In the genomic region with DNA sequence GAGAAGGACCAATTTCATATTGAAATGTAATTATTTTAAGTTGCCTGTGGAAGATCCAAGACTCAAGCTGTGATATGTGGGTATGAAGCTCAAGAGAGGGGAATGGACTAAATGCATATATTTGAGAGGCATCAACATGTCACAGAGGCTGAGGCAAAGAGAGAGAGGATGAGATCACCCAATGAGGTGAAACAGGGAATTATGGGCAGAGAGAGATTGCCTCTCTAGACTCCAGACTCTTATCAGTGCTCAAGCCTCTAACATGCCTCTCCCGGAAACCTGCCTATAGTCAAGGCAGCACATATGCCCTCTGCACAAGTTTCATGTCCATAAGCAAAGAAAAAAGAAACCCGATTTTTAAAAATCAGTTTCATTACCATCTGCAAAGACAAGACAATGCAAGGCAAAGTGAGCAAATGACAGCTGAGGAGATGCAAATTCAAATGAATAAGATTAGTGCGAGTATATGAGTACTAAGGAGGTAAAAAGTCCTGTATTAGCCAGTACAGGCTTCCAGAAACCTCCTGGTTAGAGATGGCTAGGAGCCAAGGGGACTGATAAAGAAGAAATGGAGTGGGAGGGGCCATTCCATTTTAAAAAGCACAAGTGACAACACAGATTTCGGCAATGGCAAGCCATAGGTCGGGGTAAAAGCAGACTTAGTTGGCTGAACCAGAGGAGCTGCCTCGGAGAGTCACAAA, we compare ENCODE assay signal across 29 cellular contexts. TPM values are rescaled to one million over a fixed set of nuclear protein-coding genes. Genes with fewer than 3 reads are reported as not detected.
DNase-seq lines count a peak whose midpoint lies in the region; ATAC-seq, FAIRE-seq and TF ChIP-seq lines count a peak whose summit lies in the region.
"Had no signal": no experiment of that assay in that cellular context is flagged by ENCODE, and none has a peak within 500 bp of the region (broad histone marks: within the 10 kb centered on the region; RNA-seq: fewer than 3 reads in every experiment).

No MANE protein-coding gene starts in this region.

- peak; percentile 74 for FAIRE-seq in K562 (lab: Jason Lieb, UNC)
- FAIRE-seq: colon, GM12892, HepG2, TTC549 had no signal

- no peak overlapping the region for H2AK9ac ChIP-seq in IMR-90 (replicated peaks; ENCODE audit: low read depth, low read length, poor library complexity)

- H2BK120ac ChIP-seq in IMR-90 (ENCODE audit: low read depth, low read length), result no peak overlapping the region

- dilution Hi-C loops in IMR-90 (cut with HindIII; ENCODE audit: low sequenced_read_pairs, unreplicated experiment), result no loop called here

- no peak overlapping the region for H3K23ac ChIP-seq in IMR-90 (ENCODE audit: low read depth, low read length)

- no peak overlapping the region for H2BK20ac ChIP-seq in IMR-90 (ENCODE audit: low read depth, low read length)

- H2AK5ac ChIP-seq in IMR-90 (ENCODE audit: low read depth, low read length), result no peak overlapping the region

- H3K9ac ChIP-seq in IMR-90 (ENCODE audit: low read depth, low read length) (no peak overlapping the region), K562 (ENCODE audit: insufficient read depth in 1 of 2, low read depth in 2 of 2, low read length in 2 of 2) (no peak overlapping the region)
- H3K9ac ChIP-seq: BLaER1 had no signal

- H4K20me1 ChIP-seq in IMR-90 (ENCODE audit: insufficient read depth, low read length) (peaks cover 10% of the 10 kb centered on the region; the same call in 1 of the 2 replicates), K562 (replicated peaks; ENCODE audit: control insufficient read depth, insufficient read depth, low read length) (peaks cover 7% of the 10 kb centered on the region; the same call in 1 of the 2 replicates)

- H3K4me1 Mint-ChIP-seq in CD4-positive, CD25-positive, alpha-beta regulatory T cell, result peaks cover 23 to 40% (median 35%) of the 10 kb centered on the region in 4 donors

- H2AFZ ChIP-seq in IMR-90 (replicated peaks; ENCODE audit: low read length, poor library complexity) (no peak overlapping the region), K562 (ENCODE audit: low read depth, low read length) (no peak overlapping the region)

- H3K27ac Mint-ChIP-seq in CD4-positive, CD25-positive, alpha-beta regulatory T cell, result peak overlapping the region; percentile 53 to 71 (median 60)
- H3K27ac Mint-ChIP-seq: activated CD4-positive, alpha-beta memory T cell treated with anti-CD3 and anti-CD28 coated beads for 36 hours; activated naive CD4-positive, alpha-beta T cell treated with anti-CD3 and anti-CD28 coated beads, Interleukin-2, amount 50 U/mL, for 24 hours; activated T-helper 1 cell treated with anti-CD3 and anti-CD28 coated beads, Interleukin-12 subunit alpha, Interleukin-12 subunit beta, Interleukin-2, Interleukin-4 antibody, amounts not matched to agents 30 ng/mL and 10 ng/mL and 1 ng/mL, durations not matched to agents 14 hours and 24 hours and 36 hours had no signal

- no peak overlapping the region for H3K4me3 ChIP-seq in CD4-positive, CD25-positive, alpha-beta regulatory T cell (ENCODE audit: low read depth, low read length)
- H3K4me3 ChIP-seq in IMR-90 (ENCODE audit: insufficient read depth, low read depth, low read length) (no peak overlapping the region), K562 (no peak overlapping the region), left ventricle myocardium inferior (peak overlapping the region; percentile 15)
- H3K4me3 ChIP-seq: BLaER1, breast epithelium, HAP-1, Peyer's patch, right lobe of liver, transverse colon had no signal

- intact Hi-C loops in IMR-90 (cut with micrococcal nuclease) (no loop called here), K562 (cut with micrococcal nuclease) (loop anchor here (2.0 to 10.0 kb wide), 2 partner anchors 33 to 233 kb away; a partner anchor contains a TSS), left ventricle myocardium inferior (cut with micrococcal nuclease) (no loop called here)

- no peak overlapping the region for H4K8ac ChIP-seq in IMR-90 (ENCODE audit: low read depth in 2 of 2, low read length in 2 of 2)

- no peaks in the 10 kb centered on the region for H3K9me3 Mint-ChIP-seq in CD4-positive, CD25-positive, alpha-beta regulatory T cell
- H3K9me3 Mint-ChIP-seq: activated CD4-positive, alpha-beta memory T cell treated with anti-CD3 and anti-CD28 coated beads for 36 hours; activated naive CD4-positive, alpha-beta T cell treated with anti-CD3 and anti-CD28 coated beads, Interleukin-2, amount 50 U/mL, for 24 hours; activated T-helper 1 cell treated with anti-CD3 and anti-CD28 coated beads, Interleukin-12 subunit alpha, Interleukin-12 subunit beta, Interleukin-2, Interleukin-4 antibody, amounts not matched to agents 30 ng/mL and 10 ng/mL and 1 ng/mL, durations not matched to agents 14 hours and 24 hours and 36 hours had no signal

- no peak overlapping the region for H3K18ac ChIP-seq in IMR-90 (ENCODE audit: low read depth, low read length)

- TF ChIP-seq POLR2A in IMR-90 (IDR thresholded peaks at IDR 0.05; ENCODE audit: low read depth, low read length) (no peak), K562 (conservative IDR thresholded peaks at IDR 0.05) (no peak)

- no peak overlapping the region for H2BK15ac ChIP-seq in IMR-90 (ENCODE audit: low read depth, low read length)

- peaks cover 50% of the 10 kb centered on the region for H3K79me2 ChIP-seq in K562 (ENCODE audit: control insufficient read depth, insufficient read depth, low read length)

- H2BK5ac ChIP-seq in IMR-90 (ENCODE audit: low read depth, low read length, poor library complexity, severe bottlenecking), result no peak overlapping the region

- no peak overlapping the region for H3K4me2 ChIP-seq in IMR-90 (ENCODE audit: low read depth, low read length)
- peak overlapping the region; percentile 21; the same call in 1 of the 2 replicates for H3K4me2 ChIP-seq in K562 (ENCODE audit: insufficient read depth, low read length)
- H3K4me2 ChIP-seq: BLaER1 had no signal

- no peak for TF ChIP-seq EP300 in K562 (IDR thresholded peaks at IDR 0.05; ENCODE audit: low read length)

- peak overlapping the region in 1 of 4 donors; percentile 9 for H3K4me3 Mint-ChIP-seq in CD4-positive, CD25-positive, alpha-beta regulatory T cell
- H3K4me3 Mint-ChIP-seq: activated CD4-positive, alpha-beta memory T cell treated with anti-CD3 and anti-CD28 coated beads for 36 hours; activated naive CD4-positive, alpha-beta T cell treated with anti-CD3 and anti-CD28 coated beads, Interleukin-2, amount 50 U/mL, for 24 hours; activated T-helper 1 cell treated with anti-CD3 and anti-CD28 coated beads, Interleukin-12 subunit alpha, Interleukin-12 subunit beta, Interleukin-2, Interleukin-4 antibody, amounts not matched to agents 30 ng/mL and 10 ng/mL and 1 ng/mL, durations not matched to agents 14 hours and 24 hours and 36 hours had no signal

- DNase-seq in CD4-positive, CD25-positive, alpha-beta regulatory T cell, result no peak
- DNase-seq in IMR-90 (peak; percentile 11), K562 (ENCODE audit: extremely low read depth in 1 of 4, low spot score in 3 of 4) (peak; percentile 27 to 65 (median 36)), left ventricle myocardium inferior (no peak)
- DNase-seq: activated CD4-positive, alpha-beta memory T cell treated with anti-CD3 and anti-CD28 coated beads for 36 hours; activated CD4-positive, CD25-positive, alpha-beta regulatory T cell treated with anti-CD3 and anti-CD28 coated beads, Interleukin-2, amount 50 U/mL, for 72 hours; activated CD8-positive, alpha-beta memory T cell treated with anti-CD3 and anti-CD28 coated beads, Interleukin-2, amount 50 U/mL, for 48 hours; amygdala; COR-L47; NCI-H1436 treated with DMSO at 0.1 percent for 48 hours; NCI-H2107; NCI-H748 treated with DMSO at 0.1 percent for 48 hours; Peyer's patch; right lobe of liver; transverse colon had no signal

- CTCF ChIA-PET in IMR-90 (lab: Yijun Ruan, JAX), result interaction anchor here (0.6 kb wide), 1 partner anchor 24 kb away, joined by 3 read pairs; no protein-coding TSS in a partner anchor
- CTCF ChIA-PET in K562 (lab: Yijun Ruan, JAX; ENCODE audit: low intra/inter-chr PET ratio), result no interaction called here

- peaks cover 65% of the 10 kb centered on the region for H3K36me3 Mint-ChIP-seq in CD4-positive, CD25-positive, alpha-beta regulatory T cell

- POLR2A ChIA-PET in IMR-90 (lab: Charles Lee; ENCODE audit: unreplicated experiment) (no interaction called here), K562 (lab: Yijun Ruan, JAX) (interaction anchor here (0.6 to 2.9 kb wide), 5 partner anchors 10 to 1024 kb away, joined by 3 to 7 read pairs (median 4); a partner anchor contains a TSS)

- WGBS in IMR-90 (ENCODE audit: extremely low coverage in 2 of 2, insufficient read length in 1 of 2), 2 experiments, result 60% methylated on average over 1 of the region's 6 CpGs; no CpG with 5 or more reads in 1 of the 2 experiments
- 0% methylated on average over 6 of the region's 6 CpGs for WGBS in K562 (ENCODE audit: insufficient coverage, low coverage, missing lambda C conversion rate)

- no peak overlapping the region for H3K27ac ChIP-seq in CD4-positive, CD25-positive, alpha-beta regulatory T cell (ENCODE audit: insufficient read depth, low read length, poor library complexity, severe bottlenecking)
- H3K27ac ChIP-seq in IMR-90 (ENCODE audit: insufficient read depth, low read length) (no peak overlapping the region), K562 (ENCODE audit: extremely low read depth, low read depth, low read length) (peak overlapping the region; percentile 34; the same call in 2 of the 3 replicates), left ventricle myocardium inferior (replicated peaks) (peak overlapping the region; percentile 29)
- H3K27ac ChIP-seq: BLaER1, breast epithelium, Peyer's patch, right lobe of liver, transverse colon had no signal

- no peak for ATAC-seq in CD4-positive, CD25-positive, alpha-beta regulatory T cell (ENCODE audit: low read depth in 2 of 2)
- peak; percentile 50 for ATAC-seq in IMR-90 (ENCODE audit: low read depth)
- peak; percentile 93 for ATAC-seq in K562
- ATAC-seq in GM21529 (IDR thresholded peaks at IDR 0.05; ENCODE audit: unreplicated experiment), result no peak
- no peak for ATAC-seq in GM21447 (IDR thresholded peaks at IDR 0.05; ENCODE audit: unreplicated experiment)
- ATAC-seq in GM21390 (IDR thresholded peaks at IDR 0.05; ENCODE audit: unreplicated experiment), result no peak
- no peak for ATAC-seq in HG03196 (IDR thresholded peaks at IDR 0.05; ENCODE audit: unreplicated experiment)
- ATAC-seq: HepG2, right lobe of liver had no signal

- no peak overlapping the region for H4K5ac ChIP-seq in IMR-90 (ENCODE audit: low read depth, low read length)

- TF ChIP-seq RAD21 in IMR-90 (IDR thresholded peaks at IDR 0.05; ENCODE audit: low read length), result no peak
- no peak for TF ChIP-seq RAD21 in K562 (CRISPR knock-in tag; conservative IDR thresholded peaks at IDR 0.05 in 1 of 2, IDR thresholded peaks at IDR 0.05 in 1 of 2)

- in situ Hi-C loops in IMR-90 (cut with MboI; ENCODE audit: low sequenced_read_pairs), result no loop called here
- in situ Hi-C loops in K562 (cut with MboI), result no loop called here

- H3K27me3 Mint-ChIP-seq in CD4-positive, CD25-positive, alpha-beta regulatory T cell, result no peaks in the 10 kb centered on the region
- H3K27me3 Mint-ChIP-seq: activated CD4-positive, alpha-beta memory T cell treated with anti-CD3 and anti-CD28 coated beads for 36 hours; activated naive CD4-positive, alpha-beta T cell treated with anti-CD3 and anti-CD28 coated beads, Interleukin-2, amount 50 U/mL, for 24 hours had no signal

- no peak overlapping the region for H3K4ac ChIP-seq in IMR-90 (ENCODE audit: low read depth, low read length)

- H3K9me1 ChIP-seq in IMR-90 (ENCODE audit: insufficient read depth, low read length), result peaks cover 2% of the 10 kb centered on the region; the same call in 1 of the 2 replicates
- H3K9me1 ChIP-seq in K562 (ENCODE audit: control insufficient read depth, insufficient read depth, low read length), result no peaks in the 10 kb centered on the region

- H3K56ac ChIP-seq in IMR-90 (ENCODE audit: extremely low read depth, insufficient read depth, low read length), result no peak overlapping the region

- H3K36me3 ChIP-seq in CD4-positive, CD25-positive, alpha-beta regulatory T cell (ENCODE audit: control insufficient read depth, insufficient read depth, low read length), result peaks cover 56% of the 10 kb centered on the region
- H3K36me3 ChIP-seq in IMR-90 (ENCODE audit: control insufficient read depth, insufficient read depth, low read length), result peaks cover 23% of the 10 kb centered on the region
- H3K36me3 ChIP-seq in K562 (ENCODE audit: control insufficient read depth, insufficient read depth, low read length), result peaks cover 67% of the 10 kb centered on the region
- H3K36me3 ChIP-seq in left ventricle myocardium inferior, result peaks cover 57% of the 10 kb centered on the region
- H3K36me3 ChIP-seq: breast epithelium had no signal

- no peaks in the 10 kb centered on the region for H3K27me3 ChIP-seq in CD4-positive, CD25-positive, alpha-beta regulatory T cell (ENCODE audit: control insufficient read depth, insufficient read depth, low read length)
- H3K27me3 ChIP-seq in IMR-90 (ENCODE audit: control insufficient read depth, insufficient read depth, low read length) (no peaks in the 10 kb centered on the region), K562 (ENCODE audit: control insufficient read depth in 2 of 2, insufficient read depth in 2 of 2, low read length in 2 of 2) (no peaks in the 10 kb centered on the region), left ventricle myocardium inferior (ENCODE audit: low read depth) (no peaks in the 10 kb centered on the region)
- H3K27me3 ChIP-seq: BLaER1, breast epithelium, neutrophil, Peyer's patch, right lobe of liver, transverse colon had no signal

- H4K91ac ChIP-seq in IMR-90 (ENCODE audit: insufficient read depth, low read depth, low read length), result no peak overlapping the region

- peaks cover 31 to 59% of the 10 kb centered on the region in 2 experiments for H3K79me1 ChIP-seq in IMR-90 (ENCODE audit: low read depth in 1 of 2, low read length in 2 of 2)

- BruUV-seq in IMR-90 (replicated peaks; lab: Mats Ljungman, UMichigan) (no TSS peak), K562 (replicated peaks; lab: Mats Ljungman, UMichigan) (no TSS peak)

- TF ChIP-seq CTCF in IMR-90 (conservative IDR thresholded peaks at IDR 0.05; ENCODE audit: low read depth, low read length) (no peak), K562 (IDR thresholded peaks at IDR 0.05 in 2 of 3, conservative IDR thresholded peaks at IDR 0.05 in 1 of 3; ENCODE audit: insufficient read depth in 2 of 3, low read depth in 1 of 3, low read length in 3 of 3) (no peak), left ventricle myocardium inferior (IDR thresholded peaks at IDR 0.05; ENCODE audit: borderline replicate concordance) (no peak)

- no peak overlapping the region for H3K14ac ChIP-seq in IMR-90 (replicated peaks; ENCODE audit: low read depth, low read length)

- no peaks in the 10 kb centered on the region for H3K4me1 ChIP-seq in CD4-positive, CD25-positive, alpha-beta regulatory T cell (ENCODE audit: control insufficient read depth, insufficient read depth, low read length, poor library complexity, severe bottlenecking)
- 0 out of 2 replicates have a peak, but pooled peaks cover 4% of the 10 kb centered on the region for H3K4me1 ChIP-seq in IMR-90 (ENCODE audit: control insufficient read depth, insufficient read depth, low read length)
- peaks cover 14 to 22% of the 10 kb centered on the region in 2 experiments; a peak in 4 of 5 replicates for H3K4me1 ChIP-seq in K562 (replicated peaks in 1 of 2; ENCODE audit: control insufficient read depth in 2 of 2, insufficient read depth in 2 of 2, low read length in 2 of 2)
- peaks cover 22% of the 10 kb centered on the region for H3K4me1 ChIP-seq in left ventricle myocardium inferior
- H3K4me1 ChIP-seq: BLaER1, breast epithelium, Peyer's patch, right lobe of liver had no signal

- H3K9me3 ChIP-seq in CD4-positive, CD25-positive, alpha-beta regulatory T cell (ENCODE audit: control insufficient read depth in 2 of 2, low read length in 2 of 2), result no peaks in the 10 kb centered on the region
- H3K9me3 ChIP-seq in IMR-90 (ENCODE audit: control insufficient read depth, insufficient read depth, low read length), result no peaks in the 10 kb centered on the region
- H3K9me3 ChIP-seq in K562 (replicated peaks; ENCODE audit: control insufficient read depth, insufficient read depth, low read depth, low read length), result no peaks in the 10 kb centered on the region
- no peaks in the 10 kb centered on the region for H3K9me3 ChIP-seq in left ventricle myocardium inferior (replicated peaks)
- H3K9me3 ChIP-seq: BLaER1, breast epithelium, HAP-1, neutrophil, Peyer's patch, right lobe of liver, transverse colon had no signal

RNA-seq across cellular contexts. Expression of a gene that starts 9.4 kb away (rescaled TPM):
- total RNA-seq in CD4-positive, CD25-positive, alpha-beta regulatory T cell, result 27.5 TPM
- 10 to 100 TPM; 28.1 to 42.3 (median 29.7) TPM for polyA plus RNA-seq in CD4-positive, CD25-positive, alpha-beta regulatory T cell
- total RNA-seq in IMR-90 (2012; rRNA removed) (34.2 and 45.3 TPM in 2 replicates), K562 (2014; rRNA removed) (51.2 and 70.5 TPM in 2 replicates), K562 (2014; rRNA removed; fragmentation: Illumina TruSeq; extraction: Trizol) (68.9 and 72.5 TPM in 2 replicates), K562 (2015; rRNA removed; fragmentation: Illumina TruSeq; extraction: Trizol) (54.5 and 59.3 TPM in 2 replicates), K562 (2021) (46.2 and 49.2 TPM in 2 replicates), left ventricle myocardium inferior (13.6 TPM)
- polyA plus RNA-seq in IMR-90 (2012; rRNA removed) (28.0 and 32.6 TPM in 2 replicates), K562 (2011; rRNA removed) (50.1 and 69.5 TPM in 2 replicates), K562 (2014; fragmentation: Illumina TruSeq; extraction: Trizol) (58.1 and 73.6 TPM in 2 replicates), K562 (2014; fragmentation: Nextera tagmentation; extraction: Ambion mirVana) (10 to 100 TPM; 81.9 to 92.4 TPM), K562 (2014; rRNA removed) (65.7 and 68.2 TPM in 2 replicates)
- polyA plus RNA-seq in IMR-90 (2012; cell fraction: cytosol; rRNA removed), result 7.8 and 18.7 TPM in 2 replicates
- polyA plus RNA-seq in IMR-90 (2012; cell fraction: nucleus; rRNA removed; ENCODE audit: low replicate concordance), result 9.2 and 59.9 TPM in 2 replicates
- total RNA-seq in K562 (2011; cell fraction: chromatin; rRNA removed; ENCODE audit: low replicate concordance), result 58.4 and 95.3 TPM in 2 replicates
- total RNA-seq in K562 (2011; cell fraction: nucleolus; rRNA removed), result 47.5 and 55.4 TPM in 2 replicates
- total RNA-seq in K562 (2011; cell fraction: nucleoplasm; rRNA removed), result 70.0 and 94.7 TPM in 2 replicates
- polyA plus RNA-seq in K562 (2011; cell fraction: cytosol; rRNA removed), result 25.0 and 40.2 TPM in 2 replicates
- 48.7 and 57.1 TPM in 2 replicates for polyA plus RNA-seq in K562 (2011; cell fraction: nucleus; rRNA removed)
- polyA plus RNA-seq in K562 (2012), result 40.8 and 49.4 TPM in 2 replicates
- 46.6 and 58.5 TPM in 2 replicates for polyA minus RNA-seq in K562 (2011; rRNA and poly(A)+ RNA removed)
- 14.2 and 17.1 TPM in 2 replicates for polyA minus RNA-seq in K562 (2011; cell fraction: cytosol; rRNA and poly(A)+ RNA removed)
- 26.3 and 37.4 TPM in 2 replicates for polyA minus RNA-seq in K562 (2011; cell fraction: nucleus; rRNA and poly(A)+ RNA removed)

RNA-seq across cellular contexts. Expression of a gene that starts 33.0 kb away (rescaled TPM):
- total RNA-seq in CD4-positive, CD25-positive, alpha-beta regulatory T cell, result 214 TPM
- 100 to 1,000 TPM in 2 of 4 donors, 10 to 100 TPM in 2; 82.4 to 106 (median 99.1) TPM for polyA plus RNA-seq in CD4-positive, CD25-positive, alpha-beta regulatory T cell
- 59.5 and 109 TPM in 2 replicates for total RNA-seq in IMR-90 (2012; rRNA removed)
- 103 and 118 TPM in 2 replicates for polyA plus RNA-seq in IMR-90 (2012; rRNA removed)
- 19.8 and 46.7 TPM in 2 replicates for polyA plus RNA-seq in IMR-90 (2012; cell fraction: cytosol; rRNA removed)
- 6.2 and 51.4 TPM in 2 replicates for polyA plus RNA-seq in IMR-90 (2012; cell fraction: nucleus; rRNA removed; ENCODE audit: low replicate concordance)
- 20.1 and 36.0 TPM in 2 replicates for total RNA-seq in K562 (2011; cell fraction: chromatin; rRNA removed; ENCODE audit: low replicate concordance)
- total RNA-seq in K562 (2011; cell fraction: nucleolus; rRNA removed), result 20.0 and 23.6 TPM in 2 replicates
- total RNA-seq in K562 (2011; cell fraction: nucleoplasm; rRNA removed), result 25.0 and 35.3 TPM in 2 replicates
- total RNA-seq in K562 (2014; rRNA removed), result 105 and 109 TPM in 2 replicates
- total RNA-seq in K562 (2014; rRNA removed; fragmentation: Illumina TruSeq; extraction: Trizol), result 175 and 189 TPM in 2 replicates
- 192 and 194 TPM in 2 replicates for total RNA-seq in K562 (2015; rRNA removed; fragmentation: Illumina TruSeq; extraction: Trizol)
- total RNA-seq in K562 (2021), result 137 and 138 TPM in 2 replicates
- polyA plus RNA-seq in K562 (2011; rRNA removed), result 170 and 197 TPM in 2 replicates
- 36.7 and 57.5 TPM in 2 replicates for polyA plus RNA-seq in K562 (2011; cell fraction: cytosol; rRNA removed)
- polyA plus RNA-seq in K562 (2011; cell fraction: nucleus; rRNA removed), result 29.8 and 37.5 TPM in 2 replicates
- 79.7 and 168 TPM in 2 replicates for polyA plus RNA-seq in K562 (2012)
- polyA plus RNA-seq in K562 (2014; fragmentation: Illumina TruSeq; extraction: Trizol), result 175 and 213 TPM in 2 replicates
- 100 to 1,000 TPM; 164 to 359 TPM for polyA plus RNA-seq in K562 (2014; fragmentation: Nextera tagmentation; extraction: Ambion mirVana)
- polyA plus RNA-seq in K562 (2014; rRNA removed), result 161 and 171 TPM in 2 replicates
- 157 and 185 TPM in 2 replicates for polyA minus RNA-seq in K562 (2011; rRNA and poly(A)+ RNA removed)
- polyA minus RNA-seq in K562 (2011; cell fraction: cytosol; rRNA and poly(A)+ RNA removed), result 58.8 and 127 TPM in 2 replicates
- polyA minus RNA-seq in K562 (2011; cell fraction: nucleus; rRNA and poly(A)+ RNA removed), result 11.3 and 22.5 TPM in 2 replicates
- total RNA-seq in left ventricle myocardium inferior, result 88.0 TPM

Comparison
In these comparisons a context has a peak if more than half of its experiments do, and no peak if none do; other contexts are left out.
1. ATAC-seq: peak in IMR-90 (single experiment) and K562 (single experiment); none in CD4-positive, CD25-positive, alpha-beta regulatory T cell (0 of 2), GM21529 (single experiment), GM21447 (single experiment), GM21390 (single experiment) and HG03196 (single experiment).
2. DNase-seq: peak in IMR-90 (single experiment) and K562 (4 of 4); none in CD4-positive, CD25-positive, alpha-beta regulatory T cell (0 of 3) and left ventricle myocardium inferior (single experiment).
3. H3K27ac ChIP-seq: peak in K562 (single experiment) and left ventricle myocardium inferior (single experiment); none in CD4-positive, CD25-positive, alpha-beta regulatory T cell (single experiment) and IMR-90 (single experiment).